Comparison of ENCODE assay signal across 32 cellular contexts in genomic region chr13:35278917-35279316, GRCh38.
"Had no signal": no experiment of that assay in that cellular context is flagged by ENCODE, and none has a peak within 500 bp of the region (broad histone marks: within the 10 kb centered on the region; RNA-seq: fewer than 3 reads in every experiment).

No MANE protein-coding gene starts in this region.

- H3K4me1 ChIP-seq: adrenal gland, ascending aorta, body of pancreas, breast epithelium had no signal

- H3K36me3 ChIP-seq: adrenal gland, ascending aorta, brain microvascular endothelial cell, breast epithelium, cardiac muscle cell had no signal

- H3K27me3 ChIP-seq: adrenal gland, ascending aorta, body of pancreas, brain microvascular endothelial cell, breast epithelium, cardiac muscle cell had no signal

- ATAC-seq: activated naive CD4-positive, alpha-beta T cell treated with anti-CD3 and anti-CD28 coated beads, Interleukin-2, amount 50 U/mL, for 72 hours; activated naive CD8-positive, alpha-beta T cell treated with anti-CD3 and anti-CD28 coated beads, Interleukin-2, amount 50 U/mL, for 24 hours; activated T-cell treated with anti-CD3 and anti-CD28 coated beads, Interleukin-2, amount 50 U/mL, for 4 hours; activated T-cell treated with anti-CD3 and anti-CD28 coated beads, Interleukin-2, amount 50 U/mL, for 72 hours; activated T-helper 17 cell treated with anti-CD3 and anti-CD28 coated beads, Interleukin-2, amount 50 U/mL, for 72 hours; body of pancreas had no signal

- H3K4me3 ChIP-seq: adrenal gland, ascending aorta, body of pancreas, breast epithelium, cardiac muscle cell had no signal

- FAIRE-seq: astrocyte, bronchial epithelial cell had no signal

- H3K9me3 ChIP-seq: adrenal gland, ascending aorta, body of pancreas had no signal

- DNase-seq: activated effector memory CD4-positive, alpha-beta T cell treated with anti-CD3 and anti-CD28 coated beads, Interleukin-2, amount 50 U/mL, for 16 hours; activated effector memory CD4-positive, alpha-beta T cell treated with Interleukin-2 at 50 U/mL for 16 hours; activated gamma-delta T cell; activated gamma-delta T cell treated with Interleukin-2 at 50 U/mL for 16 hours; activated naive CD4-positive, alpha-beta T cell; activated naive CD4-positive, alpha-beta T cell treated with anti-CD3 and anti-CD28 coated beads for 36 hours; activated naive CD4-positive, alpha-beta T cell treated with anti-CD3 and anti-CD28 coated beads, Interleukin-2, amount 10 ng/mL, durations not matched to agents 7 days and 5 days; activated naive CD4-positive, alpha-beta T cell treated with anti-CD3 and anti-CD28 coated beads, Interleukin-2, amount 50 U/mL, for 16 hours; activated naive CD4-positive, alpha-beta T cell treated with Interleukin-2 at 50 U/mL for 16 hours; activated naive CD8-positive, alpha-beta T cell treated with anti-CD3 and anti-CD28 coated beads for 36 hours; activated naive CD8-positive, alpha-beta T cell treated with anti-CD3 and anti-CD28 coated beads, Interleukin-2, amount 10 ng/mL, durations not matched to agents 7 days and 5 days; activated naive CD8-positive, alpha-beta T cell treated with anti-CD3 and anti-CD28 coated beads, Interleukin-2, amount 50 U/mL, for 24 hours; activated T-cell treated with anti-CD3 and anti-CD28 coated beads, Interleukin-2, amount 50 U/mL, for 24 hours; activated T-cell treated with anti-CD3 and anti-CD28 coated beads, Interleukin-2, amount 50 U/mL, for 4 hours; activated T-cell treated with anti-CD3 and anti-CD28 coated beads, Interleukin-2, amount 50 U/mL, for 48 hours; activated T-cell treated with anti-CD3 and anti-CD28 coated beads, Interleukin-2, amount 50 U/mL, for 72 hours; adrenal gland; amniotic stem cell; amygdala; anterior cingulate cortex; aorta; body of pancreas; brain microvascular endothelial cell; caudate nucleus; central memory CD4-positive, alpha-beta T cell had no signal

- H3K27ac ChIP-seq: adrenal gland, ascending aorta, body of pancreas, brain microvascular endothelial cell, breast epithelium, cardiac muscle cell had no signal
